In genomic region chr9:137666950-137667670, GRCh38 we compare ENCODE assay signal across 1 cellular context.
A peak's percentile ranks its signal among the peaks of the same experiment; 100 is the strongest.
TF ChIP-seq lines count a peak whose summit lies in the region.

No MANE protein-coding gene starts in this region.

TF ChIP-seq in GM12878, 131 proteins besides CTCF, POLR2A, EP300 and RAD21 (continued from another document):
- TF ChIP-seq STAT3 (IDR thresholded peaks at IDR 0.05; ENCODE audit: low read depth, low read length) (no peak), POU2F2 (IDR thresholded peaks at IDR 0.05; ENCODE audit: borderline replicate concordance, low read depth, low read length) (0 out of 3 replicates have a peak, but pooled peaks have one; percentile 52), ESRRA (IDR thresholded peaks at IDR 0.05; ENCODE audit: low read length) (no peak), SREBF2 (IDR thresholded peaks at IDR 0.05; ENCODE audit: low read length) (no peak), LARP7 (IDR thresholded peaks at IDR 0.05) (no peak), KDM1A (IDR thresholded peaks at IDR 0.05; ENCODE audit: borderline replicate concordance) (no peak)
